ENCODE assay signal across 18 cellular contexts in the genomic region with DNA sequence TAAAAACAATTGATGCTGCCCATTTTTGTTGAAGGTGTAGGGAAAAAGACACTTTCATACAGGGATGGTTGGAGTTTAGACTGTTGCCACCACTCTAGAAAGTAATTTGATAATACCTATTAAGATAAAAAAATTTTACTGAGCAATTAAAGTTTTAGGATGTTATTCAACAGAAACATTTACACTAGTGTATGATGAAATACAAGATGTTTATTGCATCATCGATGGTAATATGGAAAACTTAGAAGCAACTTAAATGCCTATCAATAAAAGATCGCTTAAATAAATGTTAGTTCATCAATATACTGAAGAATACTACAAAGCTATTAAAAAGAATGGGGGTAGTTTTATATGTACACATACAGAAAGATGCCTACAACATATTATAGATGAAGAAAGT. TPM values are rescaled to one million over a fixed set of nuclear protein-coding genes. Genes with fewer than 3 reads are reported as not detected.
DNase-seq lines count a peak whose midpoint lies in the region; ATAC-seq, FAIRE-seq and TF ChIP-seq lines count a peak whose summit lies in the region.
"Had no signal": no experiment of that assay in that cellular context is flagged by ENCODE, and none has a peak within 500 bp of the region (broad histone marks: within the 10 kb centered on the region; RNA-seq: fewer than 3 reads in every experiment).

No MANE protein-coding gene starts in this region.

- H3K18ac ChIP-seq in IMR-90 (ENCODE audit: low read depth, low read length), result no peak overlapping the region

- DNase-seq in GM18507 (ENCODE audit: extremely low spot score, insufficient read length, low read depth) (no peak), IMR-90 (no peak), K562 (ENCODE audit: extremely low read depth in 1 of 4, low spot score in 3 of 4) (no peak), DMS153 (lab: John Stamatoyannopoulos, UW) (no peak), 8988T (no peak)
- DNase-seq: CD4-positive, CD25-positive, alpha-beta regulatory T cell; DMS 273 treated with DMSO at 0.1 percent for 48 hours; DMS79; GM23248; KG1 had no signal

- TF ChIP-seq RAD21 in IMR-90 (IDR thresholded peaks at IDR 0.05; ENCODE audit: low read length) (no peak), K562 (CRISPR knock-in tag; conservative IDR thresholded peaks at IDR 0.05 in 1 of 2, IDR thresholded peaks at IDR 0.05 in 1 of 2) (no peak)

- H3K27ac ChIP-seq in BLaER1 treated with 17β-estradiol and CSF1 and Interleukin-3, amounts not matched to agents 10 nM and 100 nM, result peak overlapping the region in 7 of 11 experiments; percentile 65 to 86 (median 81); a peak in 15 of 22 replicates
- H3K27ac ChIP-seq in IMR-90 (ENCODE audit: insufficient read depth, low read length) (no peak overlapping the region), K562 (ENCODE audit: extremely low read depth, low read depth, low read length) (no peak overlapping the region)
- H3K27ac ChIP-seq: GM23248 had no signal

- no peaks in the 10 kb centered on the region for H3K79me1 ChIP-seq in IMR-90 (ENCODE audit: low read depth in 1 of 2, low read length in 2 of 2)

- H3K9me1 ChIP-seq in IMR-90 (ENCODE audit: insufficient read depth, low read length) (no peaks in the 10 kb centered on the region), K562 (ENCODE audit: control insufficient read depth, insufficient read depth, low read length) (no peaks in the 10 kb centered on the region)

- H3K36me3 ChIP-seq in BLaER1 treated with 17β-estradiol and CSF1 and Interleukin-3, amounts not matched to agents 10 nM and 100 nM, result no peaks in the 10 kb centered on the region
- no peaks in the 10 kb centered on the region for H3K36me3 ChIP-seq in IMR-90 (ENCODE audit: control insufficient read depth, insufficient read depth, low read length)
- H3K36me3 ChIP-seq in K562 (ENCODE audit: control insufficient read depth, insufficient read depth, low read length), result no peaks in the 10 kb centered on the region

- H2BK5ac ChIP-seq in IMR-90 (ENCODE audit: low read depth, low read length, poor library complexity, severe bottlenecking), result no peak overlapping the region

- peaks cover 30 to 89% (median 68%) of the 10 kb centered on the region in 10 experiments for H3K4me1 ChIP-seq in BLaER1 treated with 17β-estradiol and CSF1 and Interleukin-3, amounts not matched to agents 10 nM and 100 nM
- H3K4me1 ChIP-seq in IMR-90 (ENCODE audit: control insufficient read depth, insufficient read depth, low read length), result no peaks in the 10 kb centered on the region
- peaks cover 0 to 24% of the 10 kb centered on the region in 2 experiments; a peak in 3 of 5 replicates for H3K4me1 ChIP-seq in K562 (replicated peaks in 1 of 2; ENCODE audit: control insufficient read depth in 2 of 2, insufficient read depth in 2 of 2, low read length in 2 of 2)

- H2AK9ac ChIP-seq in IMR-90 (replicated peaks; ENCODE audit: low read depth, low read length, poor library complexity), result no peak overlapping the region

- H3K9ac ChIP-seq in BLaER1 treated with 17β-estradiol and CSF1 and Interleukin-3, amounts not matched to agents 10 nM and 100 nM, result peak overlapping the region in 1 of 11 experiments; percentile 67; a peak in 1 of 22 replicates
- H3K9ac ChIP-seq in IMR-90 (ENCODE audit: low read depth, low read length) (no peak overlapping the region), K562 (ENCODE audit: insufficient read depth in 1 of 2, low read depth in 2 of 2, low read length in 2 of 2) (no peak overlapping the region)
- H3K9ac ChIP-seq: GM23248 had no signal

- dilution Hi-C loops in IMR-90 (cut with HindIII; ENCODE audit: low sequenced_read_pairs, unreplicated experiment), result no loop called here

- no CpG with 5 or more reads among the region's 2 CpGs for WGBS in IMR-90 (ENCODE audit: extremely low coverage in 2 of 2, insufficient read length in 1 of 2), 2 experiments
- WGBS in K562 (ENCODE audit: insufficient coverage, low coverage, missing lambda C conversion rate), result 78% methylated on average over 2 of the region's 2 CpGs

- no peak overlapping the region for H4K8ac ChIP-seq in IMR-90 (ENCODE audit: low read depth in 2 of 2, low read length in 2 of 2)

- no peak overlapping the region for H2BK120ac ChIP-seq in IMR-90 (ENCODE audit: low read depth, low read length)

- H3K14ac ChIP-seq in IMR-90 (replicated peaks; ENCODE audit: low read depth, low read length), result no peak overlapping the region

- peaks cover 0 to 13% (median 0%) of the 10 kb centered on the region in 11 experiments; a peak in 7 of 22 replicates for H3K27me3 ChIP-seq in BLaER1 treated with 17β-estradiol and CSF1 and Interleukin-3, amounts not matched to agents 10 nM and 100 nM
- H3K27me3 ChIP-seq in IMR-90 (ENCODE audit: control insufficient read depth, insufficient read depth, low read length) (no peaks in the 10 kb centered on the region; the same call in 1 of the 2 replicates), K562 (ENCODE audit: control insufficient read depth in 2 of 2, insufficient read depth in 2 of 2, low read length in 2 of 2) (no peaks in the 10 kb centered on the region)

- no peak overlapping the region for H3K23ac ChIP-seq in IMR-90 (ENCODE audit: low read depth, low read length)

- H3K4me2 ChIP-seq in BLaER1 treated with 17β-estradiol and CSF1 and Interleukin-3, amounts not matched to agents 10 nM and 100 nM, result peak overlapping the region in 5 of 11 experiments; percentile 64 to 89 (median 75); a peak in 9 of 22 replicates
- H3K4me2 ChIP-seq in IMR-90 (ENCODE audit: low read depth, low read length) (no peak overlapping the region), K562 (ENCODE audit: insufficient read depth, low read length) (no peak overlapping the region)

- TF ChIP-seq CTCF in IMR-90 (conservative IDR thresholded peaks at IDR 0.05; ENCODE audit: low read depth, low read length) (no peak), K562 (IDR thresholded peaks at IDR 0.05 in 2 of 3, conservative IDR thresholded peaks at IDR 0.05 in 1 of 3; ENCODE audit: insufficient read depth in 2 of 3, low read depth in 1 of 3, low read length in 3 of 3) (no peak)

- H3K9me3 ChIP-seq in BLaER1 treated with 17β-estradiol and CSF1 and Interleukin-3, amounts not matched to agents 10 nM and 100 nM (replicated peaks in 1 of 11), result no peaks in the 10 kb centered on the region
- H3K9me3 ChIP-seq in IMR-90 (ENCODE audit: control insufficient read depth, insufficient read depth, low read length) (no peaks in the 10 kb centered on the region), K562 (replicated peaks; ENCODE audit: control insufficient read depth, insufficient read depth, low read depth, low read length) (no peaks in the 10 kb centered on the region)

- CTCF ChIA-PET in IMR-90 (lab: Yijun Ruan, JAX) (no interaction called here), K562 (lab: Yijun Ruan, JAX; ENCODE audit: low intra/inter-chr PET ratio) (no interaction called here)

- ATAC-seq in IMR-90 (ENCODE audit: low read depth), result no peak
- no peak for ATAC-seq in K562
- no peak for ATAC-seq in HG02642 (IDR thresholded peaks at IDR 0.05; ENCODE audit: poor library complexity, unreplicated experiment)
- ATAC-seq: GM12878 had no signal

- no peak overlapping the region for H3K56ac ChIP-seq in IMR-90 (ENCODE audit: extremely low read depth, insufficient read depth, low read length)

- FAIRE-seq in GM18507 (lab: Jason Lieb, UNC) (peak; percentile 60), K562 (lab: Jason Lieb, UNC) (no peak)
- FAIRE-seq: GM12878, H54 had no signal

- H3K4ac ChIP-seq in IMR-90 (ENCODE audit: low read depth, low read length), result no peak overlapping the region

- no TSS peak for BruUV-seq in IMR-90 (replicated peaks; lab: Mats Ljungman, UMichigan)
- no TSS peak for BruUV-seq in K562 (replicated peaks; lab: Mats Ljungman, UMichigan)

- TF ChIP-seq POLR2A in IMR-90 (IDR thresholded peaks at IDR 0.05; ENCODE audit: low read depth, low read length) (no peak), K562 (conservative IDR thresholded peaks at IDR 0.05) (no peak)

- no peak overlapping the region for H4K5ac ChIP-seq in IMR-90 (ENCODE audit: low read depth, low read length)

- H2AFZ ChIP-seq in IMR-90 (replicated peaks; ENCODE audit: low read length, poor library complexity) (no peak overlapping the region), K562 (ENCODE audit: low read depth, low read length) (peak overlapping the region; percentile 84)
- H2AFZ ChIP-seq: GM23248 had no signal

- POLR2A ChIA-PET in IMR-90 (lab: Charles Lee; ENCODE audit: unreplicated experiment) (no interaction called here), K562 (lab: Yijun Ruan, JAX) (no interaction called here)

- no peaks in the 10 kb centered on the region for H3K79me2 ChIP-seq in K562 (ENCODE audit: control insufficient read depth, insufficient read depth, low read length)

- H3K4me3 ChIP-seq in BLaER1 treated with 17β-estradiol and CSF1 and Interleukin-3, amounts not matched to agents 10 nM and 100 nM, result no peak overlapping the region
- no peak overlapping the region for H3K4me3 ChIP-seq in IMR-90 (ENCODE audit: insufficient read depth, low read depth, low read length)
- H3K4me3 ChIP-seq in K562, result no peak overlapping the region
- H3K4me3 ChIP-seq: GM12878, GM23248 had no signal

- no peaks in the 10 kb centered on the region for H4K20me1 ChIP-seq in BLaER1 treated with 17β-estradiol and CSF1 and Interleukin-3, amounts not matched to agents 10 nM and 100 nM
- H4K20me1 ChIP-seq in IMR-90 (ENCODE audit: insufficient read depth, low read length) (no peaks in the 10 kb centered on the region), K562 (replicated peaks; ENCODE audit: control insufficient read depth, insufficient read depth, low read length) (no peaks in the 10 kb centered on the region)

- intact Hi-C loops in IMR-90 (cut with micrococcal nuclease) (no loop called here), K562 (cut with micrococcal nuclease) (no loop called here)

- no peak overlapping the region for H4K91ac ChIP-seq in IMR-90 (ENCODE audit: insufficient read depth, low read depth, low read length)

- TF ChIP-seq EP300 in K562 (IDR thresholded peaks at IDR 0.05; ENCODE audit: low read length), result no peak

- in situ Hi-C loops in IMR-90 (cut with MboI; ENCODE audit: low sequenced_read_pairs) (no loop called here), K562 (cut with MboI) (no loop called here)

- H2AK5ac ChIP-seq in IMR-90 (ENCODE audit: low read depth, low read length), result no peak overlapping the region

- H2BK15ac ChIP-seq in IMR-90 (ENCODE audit: low read depth, low read length), result no peak overlapping the region

- H2BK20ac ChIP-seq in IMR-90 (ENCODE audit: low read depth, low read length), result no peak overlapping the region

RNA-seq across cellular contexts. Expression of a gene that starts 9.2 kb away (rescaled TPM):
- total RNA-seq in IMR-90 (2012; rRNA removed), result not detected in 2 replicates
- not detected in 2 replicates for polyA plus RNA-seq in IMR-90 (2012; rRNA removed)
- not detected in 2 replicates for polyA plus RNA-seq in IMR-90 (2012; cell fraction: cytosol; rRNA removed)
- not detected in 2 replicates for polyA plus RNA-seq in IMR-90 (2012; cell fraction: nucleus; rRNA removed; ENCODE audit: low replicate concordance)
- not detected in 2 replicates for total RNA-seq in K562 (2011; cell fraction: chromatin; rRNA removed; ENCODE audit: low replicate concordance)
- total RNA-seq in K562 (2011; cell fraction: nucleolus; rRNA removed), result 0.17 TPM in 1 of 2 replicates, not detected in the other
- total RNA-seq in K562 (2011; cell fraction: nucleoplasm; rRNA removed), result 0.37 TPM in 1 of 2 replicates, not detected in the other
- total RNA-seq in K562 (2014; rRNA removed), result not detected in 2 replicates
- 0.22 and 0.29 TPM in 2 replicates for total RNA-seq in K562 (2014; rRNA removed; fragmentation: Illumina TruSeq; extraction: Trizol)
- 0.23 and 0.33 TPM in 2 replicates for total RNA-seq in K562 (2015; rRNA removed; fragmentation: Illumina TruSeq; extraction: Trizol)
- total RNA-seq in K562 (2021), result 0.47 and 0.49 TPM in 2 replicates
- polyA plus RNA-seq in K562 (2011; rRNA removed), result 0.22 and 0.58 TPM in 2 replicates
- polyA plus RNA-seq in K562 (2011; cell fraction: cytosol; rRNA removed), result 0.52 and 1.0 TPM in 2 replicates
- polyA plus RNA-seq in K562 (2011; cell fraction: nucleus; rRNA removed), result 0.48 and 1.2 TPM in 2 replicates
- 0.21 and 1.1 TPM in 2 replicates for polyA plus RNA-seq in K562 (2012)
- 0.43 and 0.46 TPM in 2 replicates for polyA plus RNA-seq in K562 (2014; fragmentation: Illumina TruSeq; extraction: Trizol)
- polyA plus RNA-seq in K562 (2014; fragmentation: Nextera tagmentation; extraction: Ambion mirVana), result 1 to 10 TPM in 1 of 2 experiments, under 1 TPM in 1; 0.91 to 1.6 TPM
- polyA plus RNA-seq in K562 (2014; rRNA removed), result 0.12 and 0.61 TPM in 2 replicates
- 0.35 and 0.42 TPM in 2 replicates for polyA minus RNA-seq in K562 (2011; rRNA and poly(A)+ RNA removed)
- not detected in 2 replicates for polyA minus RNA-seq in K562 (2011; cell fraction: cytosol; rRNA and poly(A)+ RNA removed)
- 0.22 TPM in 1 of 2 replicates, not detected in the other for polyA minus RNA-seq in K562 (2011; cell fraction: nucleus; rRNA and poly(A)+ RNA removed)
- total RNA-seq: A673; CD4-positive, CD25-positive, alpha-beta regulatory T cell; G401; GM23248; LHCN-M2 had no signal
- polyA plus RNA-seq: BJ; CD4-positive, CD25-positive, alpha-beta regulatory T cell; GM23248 had no signal

Comparison
In these comparisons a context has a peak if more than half of its experiments do, and no peak if none do; other contexts are left out.
1. H3K27ac ChIP-seq: peak in BLaER1 treated with 17β-estradiol and CSF1 and Interleukin-3, amounts not matched to agents 10 nM and 100 nM (7 of 11); none in IMR-90 (single experiment) and K562 (single experiment).